ENCODE assay signal across 20 cellular contexts in the genomic region with DNA sequence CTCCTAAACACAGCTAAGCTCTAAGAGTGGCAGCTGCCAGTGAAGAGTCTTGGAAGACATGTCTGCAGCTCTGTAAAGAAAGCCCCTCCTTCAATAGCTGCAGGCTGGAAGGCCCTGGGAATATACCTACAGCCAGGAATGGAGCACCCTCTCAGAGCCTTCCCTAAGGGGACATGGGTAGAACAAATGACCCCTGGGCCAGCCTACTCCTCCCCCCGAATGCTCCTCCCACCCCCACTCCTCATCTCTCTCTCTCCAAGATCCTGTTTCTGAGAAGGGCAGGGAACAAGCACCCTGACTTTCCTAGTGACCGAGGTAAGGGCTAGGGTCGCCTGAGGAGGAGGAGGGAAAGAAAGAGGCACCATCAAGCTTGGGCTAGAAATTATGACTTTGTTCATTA. TPM values are rescaled to one million over a fixed set of nuclear protein-coding genes. Genes with fewer than 3 reads are reported as not detected.
DNase-seq lines count a peak whose midpoint lies in the region; ATAC-seq, FAIRE-seq and TF ChIP-seq lines count a peak whose summit lies in the region.
"Had no signal": no experiment of that assay in that cellular context is flagged by ENCODE, and none has a peak within 500 bp of the region (broad histone marks: within the 10 kb centered on the region; RNA-seq: fewer than 3 reads in every experiment).

No MANE protein-coding gene starts in this region.

- H2AFZ ChIP-seq in GM23338 (peak overlapping the region; percentile 60), H1 (ENCODE audit: low read length) (no peak overlapping the region; the same call in 1 of the 2 replicates), osteoblast (ENCODE audit: low read length) (no peak overlapping the region), H9 (ENCODE audit: low read length) (no peak overlapping the region)

- POLR2A ChIA-PET in H1 (lab: Charles Lee; ENCODE audit: partially characterized antibody): no interaction called here

- H3K9ac ChIP-seq in H1 (replicated peaks in 1 of 4; ENCODE audit: extremely low read depth in 1 of 4, low read depth in 3 of 4, low read length in 3 of 4) (no peak overlapping the region), H9 (ENCODE audit: extremely low read depth, insufficient read length, low read length) (no peak overlapping the region)

- no peak overlapping the region for H3K56ac ChIP-seq in H1 (replicated peaks; ENCODE audit: insufficient read length, low read depth, low read length)
- H3K56ac ChIP-seq in H9 (ENCODE audit: insufficient read length, low read depth, low read length): no peak overlapping the region

- H3K27ac Mint-ChIP-seq in GM23338 (no peak overlapping the region), H9 (peak overlapping the region in 1 of 3 experiments; percentile 78; a peak in 1 of 7 replicates)
- H3K27ac Mint-ChIP-seq: CD4-positive, alpha-beta memory T cell; HFFc6 had no signal

- H3K18ac ChIP-seq in H1 (ENCODE audit: extremely low read depth, low read length): no peak overlapping the region
- H3K18ac ChIP-seq in H9 (ENCODE audit: insufficient read length, low read depth, low read length): no peak overlapping the region

- H3K23ac ChIP-seq in H1 (ENCODE audit: insufficient read length) (no peak overlapping the region), H9 (ENCODE audit: insufficient read length, low read depth, low read length) (no peak overlapping the region)

- TF ChIP-seq RAD21 in H1 (IDR thresholded peaks at IDR 0.05 in 1 of 2, conservative IDR thresholded peaks at IDR 0.05 in 1 of 2; ENCODE audit: low read depth in 2 of 2, low read length in 2 of 2): no peak

- H3K4me3 Mint-ChIP-seq in GM23338: no peak overlapping the region
- H3K4me3 Mint-ChIP-seq in H9: no peak overlapping the region
- H3K4me3 Mint-ChIP-seq: CD4-positive, alpha-beta memory T cell; HFFc6 had no signal

- CTCF ChIA-PET in H1 (lab: Charles Lee; ENCODE audit: partially characterized antibody): interaction anchor here (0.8 to 1.4 kb wide), 3 partner anchors 11 to 218 kb away, joined by 3 to 6 read pairs (median 3); no protein-coding TSS in a partner anchor

- H3K79me1 ChIP-seq in H1 (ENCODE audit: low read depth, low read length): no peaks in the 10 kb centered on the region
- no peaks in the 10 kb centered on the region for H3K79me1 ChIP-seq in H9 (ENCODE audit: insufficient read depth, low read depth, low read length, poor library complexity, severe bottlenecking)

- no peak overlapping the region for H2BK12ac ChIP-seq in H1 (ENCODE audit: low read depth, low read length)
- no peak overlapping the region for H2BK12ac ChIP-seq in H9 (ENCODE audit: insufficient read length, low read depth, low read length)

- no peak for FAIRE-seq in H1 (lab: Jason Lieb, UNC)
- FAIRE-seq: GM12891, GM18507 had no signal

- peaks cover 7% of the 10 kb centered on the region; the same call in 1 of the 2 replicates for H3K9me2 ChIP-seq in GM23338 (ENCODE audit: insufficient read depth)

- H3K9me3 Mint-ChIP-seq in GM23338: no peaks in the 10 kb centered on the region
- H3K9me3 Mint-ChIP-seq in H9: no peaks in the 10 kb centered on the region
- H3K9me3 Mint-ChIP-seq: CD4-positive, alpha-beta memory T cell; HFFc6 had no signal

- H3K27me3 Mint-ChIP-seq in GM23338 (ENCODE audit: insufficient read depth, low read depth, poor library complexity) (peaks cover 4% of the 10 kb centered on the region), H9 (ENCODE audit: low read depth) (no peaks in the 10 kb centered on the region)

- no peak overlapping the region for H2AK5ac ChIP-seq in H1 (ENCODE audit: low read depth, low read length)
- H2AK5ac ChIP-seq in H9 (ENCODE audit: insufficient read length, low read length): no peak overlapping the region

- WGBS in H1 (ENCODE audit: extremely low coverage in 1 of 2, insufficient coverage in 1 of 2, insufficient read length in 1 of 2, insufficient replicate concordance in 2 of 2, low coverage in 1 of 2, low lambda C conversion rate in 2 of 2, missing lambda C conversion rate in 1 of 2), 2 experiments: 81% methylated on average over 2 of the region's 3 CpGs; no CpG with 5 or more reads in 1 of the 2 experiments
- WGBS in H9 (ENCODE audit: extremely low coverage, insufficient read length, low lambda C conversion rate): no CpG with 5 or more reads among the region's 3 CpGs

- H2BK5ac ChIP-seq in H1 (ENCODE audit: low read depth, low read length): peak overlapping the region; percentile 11; the same call in 1 of the 2 replicates
- H2BK5ac ChIP-seq in H9 (ENCODE audit: insufficient read length, low read length): no peak overlapping the region

- H3F3A ChIP-seq in GM23338 (replicated peaks; ENCODE audit: low read depth): no peaks in the 10 kb centered on the region

- ATAC-seq in GM23338: peak; percentile 81

- no peak overlapping the region for H3K27ac ChIP-seq in GM23338 (ENCODE audit: low read depth)
- no peak overlapping the region for H3K27ac ChIP-seq in H1 (ENCODE audit: low read depth, low read length)
- H3K27ac ChIP-seq in osteoblast (ENCODE audit: low read depth, low read length): no peak overlapping the region
- no peak overlapping the region for H3K27ac ChIP-seq in H9 (ENCODE audit: insufficient read length, low read depth, low read length)

- peak; percentile 49 for DNase-seq in ELF-1 (ENCODE audit: low read depth, low spot score)
- DNase-seq in GM23338 (ENCODE audit: low spot score): no peak
- DNase-seq in H1 (ENCODE audit: low read depth in 1 of 2, low spot score in 2 of 2): no peak
- peak; percentile 9 for DNase-seq in osteoblast (ENCODE audit: insufficient read length, low spot score, missing footprints)
- DNase-seq in NCI-H187 treated with DMSO at 0.1 percent for 48 hours (lab: John Stamatoyannopoulos, UW): no peak
- DNase-seq in H9: no peak
- DNase-seq: C1 segment of cervical spinal cord; Calu3; CD4-positive, alpha-beta memory T cell; COR-L47; DMS53; EL; GF-D8; HFFc6 had no signal

- no peaks in the 10 kb centered on the region for H3K36me3 Mint-ChIP-seq in GM23338 (ENCODE audit: low read depth)
- no peaks in the 10 kb centered on the region; a peak in 1 of 7 replicates for H3K36me3 Mint-ChIP-seq in H9 (ENCODE audit: insufficient read depth in 1 of 3, low read depth in 3 of 3)
- H3K36me3 Mint-ChIP-seq: CD4-positive, alpha-beta memory T cell had no signal

- H3K4me3 ChIP-seq in GM23338: no peak overlapping the region
- no peak overlapping the region for H3K4me3 ChIP-seq in H1 (ENCODE audit: extremely low read depth in 1 of 4, insufficient read depth in 2 of 4, low read depth in 3 of 4, low read length in 4 of 4)
- H3K4me3 ChIP-seq in osteoblast (ENCODE audit: insufficient read depth, low read length): no peak overlapping the region
- H3K4me3 ChIP-seq: HAP-1 had no signal

- H3K79me2 ChIP-seq in GM23338 (replicated peaks; ENCODE audit: insufficient read depth) (no peaks in the 10 kb centered on the region), H1 (ENCODE audit: control insufficient read depth in 1 of 2, insufficient read depth in 2 of 2, low read length in 2 of 2) (no peaks in the 10 kb centered on the region), osteoblast (ENCODE audit: insufficient read depth, low read length) (no peaks in the 10 kb centered on the region), H9 (ENCODE audit: insufficient read depth, low read length) (no peaks in the 10 kb centered on the region)

- peaks cover 16% of the 10 kb centered on the region for H3K4me1 Mint-ChIP-seq in GM23338
- H3K4me1 Mint-ChIP-seq in H9: peaks cover 16 to 17% of the 10 kb centered on the region in 2 experiments
- H3K4me1 Mint-ChIP-seq: CD4-positive, alpha-beta memory T cell had no signal

- H4K8ac ChIP-seq in H1 (ENCODE audit: extremely low read depth, insufficient read depth, low read length) (no peak overlapping the region), H9 (replicated peaks; ENCODE audit: insufficient read length, low read depth, low read length) (no peak overlapping the region)

- H3K4me2 ChIP-seq in GM23338: 0 out of 2 replicates have a peak overlapping the region, but pooled peaks have one; percentile 9
- no peak overlapping the region for H3K4me2 ChIP-seq in H1 (ENCODE audit: insufficient read depth in 1 of 2, low read depth in 2 of 2, low read length in 2 of 2)
- no peak overlapping the region for H3K4me2 ChIP-seq in osteoblast (ENCODE audit: insufficient read depth, low read length)
- H3K4me2 ChIP-seq in H9 (ENCODE audit: insufficient read depth, insufficient read length, low read length): no peak overlapping the region

- no peaks in the 10 kb centered on the region for H3K27me3 ChIP-seq in GM23338 (ENCODE audit: insufficient read depth)
- H3K27me3 ChIP-seq in H1 (replicated peaks in 1 of 4; ENCODE audit: control insufficient read depth in 3 of 4, extremely low read depth in 1 of 4, insufficient read depth in 3 of 4, low read length in 3 of 4): no peaks in the 10 kb centered on the region
- no peaks in the 10 kb centered on the region for H3K27me3 ChIP-seq in osteoblast (ENCODE audit: insufficient read depth, low read length)
- no peaks in the 10 kb centered on the region for H3K27me3 ChIP-seq in H9 (ENCODE audit: insufficient read depth, low read length)

- no peaks in the 10 kb centered on the region for H3K9me3 ChIP-seq in H1 (ENCODE audit: insufficient read depth in 2 of 2, low read depth in 1 of 2, low read length in 1 of 2)
- H3K9me3 ChIP-seq in osteoblast (ENCODE audit: low read depth, low read length): no peaks in the 10 kb centered on the region
- H3K9me3 ChIP-seq in H9 (ENCODE audit: control insufficient read depth, low read depth, low read length): no peaks in the 10 kb centered on the region
- H3K9me3 ChIP-seq: HAP-1 had no signal

- H3K14ac ChIP-seq in H1 (ENCODE audit: insufficient read length): no peak overlapping the region
- H3K14ac ChIP-seq in H9 (ENCODE audit: insufficient read depth, low read length): no peak overlapping the region

- H2BK15ac ChIP-seq in H1 (ENCODE audit: low read length): no peak overlapping the region
- H2BK15ac ChIP-seq in H9 (ENCODE audit: low read depth, low read length): no peak overlapping the region

- TF ChIP-seq CTCF in GM23338 (conservative IDR thresholded peaks at IDR 0.05; ENCODE audit: low read depth in 2 of 2) (no peak), H1 (IDR thresholded peaks at IDR 0.05; ENCODE audit: control extremely low read depth in 1 of 3, insufficient read depth in 1 of 3, low read depth in 1 of 3, low read length in 3 of 3) (no peak), osteoblast (IDR thresholded peaks at IDR 0.05; ENCODE audit: extremely low read depth, low read depth, low read length) (no peak), H9 (conservative IDR thresholded peaks at IDR 0.05) (no peak)

- H3T11ph ChIP-seq in H9 (ENCODE audit: low read length): no peak overlapping the region

- H3K23me2 ChIP-seq in H1 (ENCODE audit: low read depth, low read length) (no peaks in the 10 kb centered on the region), H9 (ENCODE audit: insufficient read length, low read depth, low read length, poor library complexity, severe bottlenecking) (no peaks in the 10 kb centered on the region)

- H4K91ac ChIP-seq in H1 (replicated peaks; ENCODE audit: insufficient read length, low read length) (no peak overlapping the region), H9 (ENCODE audit: insufficient read length, low read depth, low read length) (no peak overlapping the region)

- no peak overlapping the region for H2BK20ac ChIP-seq in H1 (ENCODE audit: low read length)
- no peak overlapping the region for H2BK20ac ChIP-seq in H9 (ENCODE audit: low read depth, low read length, poor library complexity, severe bottlenecking)

- H4K20me1 ChIP-seq in GM23338 (replicated peaks; ENCODE audit: insufficient read depth) (no peaks in the 10 kb centered on the region), H1 (replicated peaks in 1 of 2; ENCODE audit: control insufficient read depth in 1 of 2, insufficient read depth in 2 of 2, low read length in 2 of 2) (no peaks in the 10 kb centered on the region), osteoblast (ENCODE audit: insufficient read depth, low read length) (no peaks in the 10 kb centered on the region), H9 (ENCODE audit: control insufficient read depth, insufficient read depth, insufficient read length) (no peaks in the 10 kb centered on the region)

- 0 out of 2 replicates have a peak, but pooled peaks cover 8% of the 10 kb centered on the region for H3K4me1 ChIP-seq in GM23338 (ENCODE audit: insufficient read depth)
- peaks cover 0 to 6% (median 0%) of the 10 kb centered on the region in 4 experiments; a peak in 2 of 7 replicates for H3K4me1 ChIP-seq in H1 (replicated peaks in 1 of 4; ENCODE audit: control insufficient read depth in 3 of 4, insufficient read depth in 4 of 4, low read length in 3 of 4)
- H3K4me1 ChIP-seq in osteoblast (ENCODE audit: insufficient read depth, low read length): no peaks in the 10 kb centered on the region
- no peaks in the 10 kb centered on the region for H3K4me1 ChIP-seq in H9 (ENCODE audit: insufficient read depth, low read length)
- H3K4me1 ChIP-seq: HAP-1 had no signal

- no peak for TF ChIP-seq EP300 in H1 (IDR thresholded peaks at IDR 0.05; ENCODE audit: borderline replicate concordance in 1 of 2, low read depth in 2 of 2, low read length in 2 of 2)

- TF ChIP-seq POLR2A in H1 (IDR thresholded peaks at IDR 0.05; ENCODE audit: control extremely low read depth in 1 of 2, low read depth in 2 of 2, low read length in 2 of 2): no peak

- H3K36me3 ChIP-seq in GM23338 (ENCODE audit: insufficient read depth) (no peaks in the 10 kb centered on the region), H1 (ENCODE audit: control insufficient read depth in 2 of 4, insufficient read depth in 4 of 4, low read length in 3 of 4) (no peaks in the 10 kb centered on the region), osteoblast (ENCODE audit: insufficient read depth, low read length) (no peaks in the 10 kb centered on the region)
- H3K36me3 ChIP-seq: HAP-1 had no signal

- H4K5ac ChIP-seq in H1 (ENCODE audit: insufficient read length, low read depth, low read length) (no peak overlapping the region), H9 (ENCODE audit: insufficient read length, low read depth, low read length) (no peak overlapping the region)

- H3K4ac ChIP-seq in H1 (replicated peaks; ENCODE audit: insufficient read length, low read depth, low read length) (no peak overlapping the region), H9 (ENCODE audit: low read depth, low read length) (no peak overlapping the region)

- H2BK120ac ChIP-seq in H1 (replicated peaks; ENCODE audit: low read depth, low read length): no peak overlapping the region
- H2BK120ac ChIP-seq in H9 (ENCODE audit: low read depth, low read length, poor library complexity, severe bottlenecking): no peak overlapping the region

RNA-seq across cellular contexts. Expression of gene CPNE4, which starts 20.7 kb away (rescaled TPM):
- 4.1 and 6.5 TPM in 2 replicates for total RNA-seq in GM23338 (2014; rRNA removed; shearing (Covaris generic))
- 1.3 and 2.0 TPM in 2 replicates for polyA plus RNA-seq in GM23338 (2016; fragmentation: Nextera tagmentation; extraction: Ambion mirVana)
- total RNA-seq in H1 (2021; fragmentation: NEBNext Ultra II Directional; extraction: Animal tissue kit (Norgen Biotek cat#: 25700)): 1.9 and 3.8 TPM in 2 replicates
- 0.82 TPM in 2 replicates for polyA plus RNA-seq in H1 (2011; rRNA removed)
- 1.2 TPM for polyA plus RNA-seq in H1 (2011; cell fraction: cytosol; rRNA removed)
- polyA plus RNA-seq in H1 (2011; cell fraction: nucleus; rRNA removed): 1.9 TPM
- polyA plus RNA-seq in H1 (2012, experiment 1 of 2): 2.8 to 4.3 TPM (median 3.3 TPM) in 4 replicates
- polyA plus RNA-seq in H1 (2012, experiment 2 of 2): 1.4 TPM
- 1.3 TPM for polyA plus RNA-seq in H1 (2013, experiment 1 of 2)
- polyA plus RNA-seq in H1 (2013, experiment 2 of 2): 0.85 TPM
- 4.4 and 7.1 TPM in 2 replicates for polyA minus RNA-seq in H1 (2011; rRNA and poly(A)+ RNA removed)
- 0.88 TPM for polyA minus RNA-seq in H1 (2011; cell fraction: cytosol; rRNA and poly(A)+ RNA removed)
- 6.2 TPM for polyA minus RNA-seq in H1 (2011; cell fraction: nucleus; rRNA and poly(A)+ RNA removed)
- total RNA-seq in osteoblast: not detected in 2 replicates
- total RNA-seq in H9 (2021): 1.6 and 1.9 TPM in 2 replicates
- total RNA-seq: A172; CD4-positive, alpha-beta memory T cell; G401; HFFc6 had no signal
- polyA plus RNA-seq: BJ; CD4-positive, alpha-beta memory T cell had no signal

Comparison
In these comparisons a context has a peak if more than half of its experiments do, and no peak if none do; other contexts are left out.
1. DNase-seq: peak in ELF-1 (single experiment) and osteoblast (single experiment); none in GM23338 (single experiment), H1 (0 of 2), NCI-H187 treated with DMSO at 0.1 percent for 48 hours (single experiment) and H9 (single experiment).